34 cellular contexts compared by ENCODE assay signal in the genomic region with DNA sequence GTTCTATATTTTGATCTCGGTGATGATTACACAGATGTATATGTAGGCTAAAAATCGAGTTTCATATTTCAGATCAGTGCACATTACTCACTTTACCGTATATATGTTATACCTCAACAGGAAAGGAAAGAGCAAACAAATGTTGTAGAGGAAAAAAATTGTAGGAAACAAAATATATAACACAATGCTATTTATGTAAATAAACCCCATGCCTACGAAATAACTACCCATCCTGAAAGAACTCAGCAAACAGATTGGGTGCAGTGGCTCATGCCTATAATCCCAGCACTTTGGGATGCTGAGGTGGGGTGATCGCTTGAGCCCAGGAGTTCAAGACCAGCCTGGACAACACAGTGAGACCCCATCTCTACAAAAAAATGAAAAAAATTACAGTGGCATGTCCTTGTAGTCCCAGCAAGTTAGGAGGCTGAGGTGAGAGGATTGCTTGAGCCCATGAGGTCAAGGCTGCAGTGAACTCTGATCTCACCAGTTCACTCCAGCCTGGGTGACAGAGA. TPM values are rescaled to one million over a fixed set of nuclear protein-coding genes. Genes with fewer than 3 reads are reported as not detected.
"Had no signal": no experiment of that assay in that cellular context is flagged by ENCODE, and none has a peak within 500 bp of the region (broad histone marks: within the 10 kb centered on the region; RNA-seq: fewer than 3 reads in every experiment).

No MANE protein-coding gene starts in this region.

- H3K27ac ChIP-seq: adrenal gland, body of pancreas, colonic mucosa, epithelial cell of prostate, esophagus squamous epithelium, gastroesophageal sphincter, heart right ventricle, WERI-Rb-1 had no signal

- H3K4me3 ChIP-seq: adrenal gland, body of pancreas, colonic mucosa, esophagus squamous epithelium, gastroesophageal sphincter, heart right ventricle had no signal

- H3K36me3 Mint-ChIP-seq: activated CD4-positive, alpha-beta memory T cell treated with anti-CD3 and anti-CD28 coated beads for 36 hours; activated CD8-positive, alpha-beta memory T cell treated with anti-CD3 and anti-CD28 coated beads, Interleukin-2, amount 10 ng/mL, durations not matched to agents 7 days and 5 days; activated naive CD4-positive, alpha-beta T cell treated with anti-CD3 and anti-CD28 coated beads, Interleukin-2, amount 50 U/mL, for 24 hours; activated naive CD8-positive, alpha-beta T cell treated with anti-CD3 and anti-CD28 coated beads for 36 hours had no signal

- H3K9me3 Mint-ChIP-seq: activated CD4-positive, alpha-beta memory T cell treated with anti-CD3 and anti-CD28 coated beads for 36 hours; activated CD4-positive, alpha-beta T cell treated with anti-CD3 and anti-CD28 coated beads, Interleukin-2, amount 10 ng/mL, durations not matched to agents 24 days and 14 days; activated naive CD4-positive, alpha-beta T cell treated with anti-CD3 and anti-CD28 coated beads for 36 hours; activated naive CD4-positive, alpha-beta T cell treated with anti-CD3 and anti-CD28 coated beads, Interleukin-2, amount 50 U/mL, for 24 hours; activated naive CD8-positive, alpha-beta T cell treated with anti-CD3 and anti-CD28 coated beads for 36 hours; activated naive CD8-positive, alpha-beta T cell treated with anti-CD3 and anti-CD28 coated beads, Interleukin-2, amount 50 U/mL, for 24 hours; activated T-helper 1 cell treated with anti-CD3 and anti-CD28 coated beads, Interleukin-12 subunit alpha, Interleukin-12 subunit beta, Interleukin-2, Interleukin-4 antibody, amounts not matched to agents 30 ng/mL and 10 ng/mL and 1 ng/mL, durations not matched to agents 14 hours and 24 hours and 36 hours; activated T-helper 2 cell treated with anti-CD3 and anti-CD28 coated beads, Interferon-gamma antibody, Interleukin-2, Interleukin-4, amounts not matched to agents 10 μg/mL and 5 μg/mL and 100 μg/mL, durations not matched to agents 14 hours and 24 hours and 36 hours; T-helper 2 cell treated with Interferon-gamma antibody and Interleukin-4, amounts not matched to agents 5 μg/mL and 100 μg/mL, for 36 hours had no signal

- H3K4me1 Mint-ChIP-seq: activated CD4-positive, alpha-beta T cell treated with anti-CD3 and anti-CD28 coated beads for 36 hours; activated CD4-positive, alpha-beta T cell treated with anti-CD3 and anti-CD28 coated beads, Interleukin-2, amount 10 ng/mL, durations not matched to agents 24 days and 14 days; activated CD8-positive, alpha-beta memory T cell treated with anti-CD3 and anti-CD28 coated beads, Interleukin-2, amount 10 ng/mL, durations not matched to agents 7 days and 5 days had no signal

- H3K27me3 ChIP-seq: body of pancreas had no signal

- H3K27ac Mint-ChIP-seq: activated CD4-positive, alpha-beta memory T cell treated with anti-CD3 and anti-CD28 coated beads for 36 hours; activated CD4-positive, alpha-beta T cell treated with anti-CD3 and anti-CD28 coated beads for 36 hours; activated CD4-positive, alpha-beta T cell treated with anti-CD3 and anti-CD28 coated beads, Interleukin-2, amount 10 ng/mL, durations not matched to agents 24 days and 14 days; activated CD8-positive, alpha-beta memory T cell treated with anti-CD3 and anti-CD28 coated beads, Interleukin-2, amount 10 ng/mL, durations not matched to agents 7 days and 5 days; activated CD8-positive, alpha-beta T cell treated with anti-CD3 and anti-CD28 coated beads, Interleukin-2, amount 10 ng/mL, durations not matched to agents 7 days and 5 days; activated naive CD4-positive, alpha-beta T cell treated with anti-CD3 and anti-CD28 coated beads for 36 hours; activated naive CD4-positive, alpha-beta T cell treated with anti-CD3 and anti-CD28 coated beads, Interleukin-2, amount 50 U/mL, for 24 hours; activated naive CD8-positive, alpha-beta T cell treated with anti-CD3 and anti-CD28 coated beads for 36 hours; activated naive CD8-positive, alpha-beta T cell treated with anti-CD3 and anti-CD28 coated beads, Interleukin-2, amount 50 U/mL, for 24 hours; activated T-helper 1 cell treated with anti-CD3 and anti-CD28 coated beads, Interleukin-12 subunit alpha, Interleukin-12 subunit beta, Interleukin-2, Interleukin-4 antibody, amounts not matched to agents 30 ng/mL and 10 ng/mL and 1 ng/mL, durations not matched to agents 14 hours and 24 hours and 36 hours; activated T-helper 2 cell treated with anti-CD3 and anti-CD28 coated beads, Interferon-gamma antibody, Interleukin-2, Interleukin-4, amounts not matched to agents 10 μg/mL and 5 μg/mL and 100 μg/mL, durations not matched to agents 14 hours and 24 hours and 36 hours; T-helper 17 cell; T-helper 2 cell treated with Interferon-gamma antibody and Interleukin-4, amounts not matched to agents 5 μg/mL and 100 μg/mL, for 36 hours had no signal

- ATAC-seq: activated CD4-positive, alpha-beta T cell treated with anti-CD3 and anti-CD28 coated beads for 36 hours; activated CD8-positive, alpha-beta memory T cell treated with anti-CD3 and anti-CD28 coated beads, Interleukin-2, amount 10 ng/mL, durations not matched to agents 7 days and 5 days; activated CD8-positive, alpha-beta T cell treated with anti-CD3 and anti-CD28 coated beads, Interleukin-2, amount 10 ng/mL, durations not matched to agents 7 days and 5 days; activated naive CD8-positive, alpha-beta T cell treated with anti-CD3 and anti-CD28 coated beads, Interleukin-2, amount 50 U/mL, for 24 hours; body of pancreas; gastroesophageal sphincter; T-helper 17 cell had no signal

- H3K4me1 ChIP-seq: body of pancreas, colonic mucosa had no signal

- H3K36me3 ChIP-seq: adrenal gland, colonic mucosa, esophagus squamous epithelium, gastroesophageal sphincter, heart right ventricle, WERI-Rb-1 had no signal

- DNase-seq: activated CD4-positive, alpha-beta memory T cell treated with anti-CD3 and anti-CD28 coated beads for 36 hours; activated CD4-positive, alpha-beta T cell treated with anti-CD3 and anti-CD28 coated beads for 36 hours; activated CD4-positive, alpha-beta T cell treated with anti-CD3 and anti-CD28 coated beads, Interleukin-2, amount 10 ng/mL, durations not matched to agents 24 days and 14 days; activated CD4-positive, CD25-positive, alpha-beta regulatory T cell; activated CD4-positive, CD25-positive, alpha-beta regulatory T cell treated with anti-CD3 and anti-CD28 coated beads, Interleukin-2, amount 50 U/mL, for 72 hours; activated CD8-positive, alpha-beta memory T cell treated with anti-CD3 and anti-CD28 coated beads, Interleukin-2, amount 10 ng/mL, durations not matched to agents 7 days and 5 days; activated CD8-positive, alpha-beta memory T cell treated with anti-CD3 and anti-CD28 coated beads, Interleukin-2, amount 50 U/mL, for 4 hours; activated CD8-positive, alpha-beta T cell treated with anti-CD3 and anti-CD28 coated beads, Interleukin-2, amount 10 ng/mL, durations not matched to agents 7 days and 5 days; activated effector memory CD4-positive, alpha-beta T cell treated with anti-CD3 and anti-CD28 coated beads, Interleukin-2, amount 50 U/mL, for 16 hours; activated naive CD4-positive, alpha-beta T cell treated with anti-CD3 and anti-CD28 coated beads for 36 hours; activated naive CD8-positive, alpha-beta T cell treated with anti-CD3 and anti-CD28 coated beads for 36 hours; activated naive CD8-positive, alpha-beta T cell treated with anti-CD3 and anti-CD28 coated beads, Interleukin-2, amount 50 U/mL, for 24 hours; activated T-cell treated with anti-CD3 and anti-CD28 coated beads, Interleukin-2, amount 50 U/mL, for 1 hour; activated T-cell treated with anti-CD3 and anti-CD28 coated beads, Interleukin-2, amount 50 U/mL, for 48 hours; adrenal gland; amygdala; aorta; body of pancreas; central memory CD4-positive, alpha-beta T cell; cerebellar nuclear complex; colonic mucosa; effector CD8-positive, alpha-beta T cell; esophagus squamous epithelium; foreskin melanocyte; heart right ventricle; T-helper 17 cell; T1000; WERI-Rb-1 had no signal

- H3K9me3 ChIP-seq: adrenal gland, body of pancreas, colonic mucosa, esophagus squamous epithelium, gastroesophageal sphincter, heart right ventricle had no signal

- H3K4me3 Mint-ChIP-seq: activated CD4-positive, alpha-beta memory T cell treated with anti-CD3 and anti-CD28 coated beads for 36 hours; activated CD4-positive, alpha-beta T cell treated with anti-CD3 and anti-CD28 coated beads for 36 hours; activated CD4-positive, alpha-beta T cell treated with anti-CD3 and anti-CD28 coated beads, Interleukin-2, amount 10 ng/mL, durations not matched to agents 24 days and 14 days; activated CD8-positive, alpha-beta memory T cell treated with anti-CD3 and anti-CD28 coated beads, Interleukin-2, amount 10 ng/mL, durations not matched to agents 7 days and 5 days; activated CD8-positive, alpha-beta T cell treated with anti-CD3 and anti-CD28 coated beads, Interleukin-2, amount 10 ng/mL, durations not matched to agents 7 days and 5 days; activated naive CD4-positive, alpha-beta T cell treated with anti-CD3 and anti-CD28 coated beads for 36 hours; activated naive CD4-positive, alpha-beta T cell treated with anti-CD3 and anti-CD28 coated beads, Interleukin-2, amount 50 U/mL, for 24 hours; activated naive CD8-positive, alpha-beta T cell treated with anti-CD3 and anti-CD28 coated beads for 36 hours; activated naive CD8-positive, alpha-beta T cell treated with anti-CD3 and anti-CD28 coated beads, Interleukin-2, amount 50 U/mL, for 24 hours; activated T-helper 1 cell treated with anti-CD3 and anti-CD28 coated beads, Interleukin-12 subunit alpha, Interleukin-12 subunit beta, Interleukin-2, Interleukin-4 antibody, amounts not matched to agents 30 ng/mL and 10 ng/mL and 1 ng/mL, durations not matched to agents 14 hours and 24 hours and 36 hours; T-helper 17 cell; T-helper 2 cell treated with Interferon-gamma antibody and Interleukin-4, amounts not matched to agents 5 μg/mL and 100 μg/mL, for 36 hours had no signal

RNA-seq across cellular contexts. Expression of gene ETV4, which starts 18.0 kb away (rescaled TPM):
- total RNA-seq: T-helper 17 cell had no signal
